In genomic region chrX:134886201-134886600, GRCh38 we compare ENCODE assay signal across 14 cellular contexts. TPM values are rescaled to one million over a fixed set of nuclear protein-coding genes. Genes with fewer than 3 reads are reported as not detected.
DNase-seq lines count a peak whose midpoint lies in the region; TF ChIP-seq lines count a peak whose summit lies in the region.
"Had no signal": no experiment of that assay in that cellular context is flagged by ENCODE, and none has a peak within 500 bp of the region (broad histone marks: within the 10 kb centered on the region; RNA-seq: fewer than 3 reads in every experiment).

No MANE protein-coding gene starts in this region.

- H3K9me3 ChIP-seq in A673 (ENCODE audit: low read depth, low read length, poor library complexity, severe bottlenecking) (no peaks in the 10 kb centered on the region), H9 (ENCODE audit: control insufficient read depth, low read depth, low read length) (no peaks in the 10 kb centered on the region)
- H3K9me3 ChIP-seq: mucosa of descending colon had no signal

- H3K4me1 ChIP-seq in A673 (ENCODE audit: insufficient read depth, low read length, poor library complexity, severe bottlenecking) (no peaks in the 10 kb centered on the region), H9 (ENCODE audit: insufficient read depth, low read length) (no peaks in the 10 kb centered on the region)

- peaks cover 6 to 62% of the 10 kb centered on the region in 2 experiments; a peak in 3 of 5 replicates for H3K9me3 Mint-ChIP-seq in H9
- H3K9me3 Mint-ChIP-seq: activated naive CD4-positive, alpha-beta T cell treated with anti-CD3 and anti-CD28 coated beads for 36 hours had no signal

- H3K27ac ChIP-seq in A673 (ENCODE audit: low read depth, low read length, poor library complexity, severe bottlenecking): no peak overlapping the region
- no peak overlapping the region for H3K27ac ChIP-seq in H9 (ENCODE audit: insufficient read length, low read depth, low read length)

- DNase-seq in A673 (ENCODE audit: low spot score): peak; percentile 33
- DNase-seq in H9: no peak
- DNase-seq in SW 1271 (lab: John Stamatoyannopoulos, UW): peak; percentile 19 to 45
- peak; percentile 25 for DNase-seq in fibroblast of mammary gland (ENCODE audit: low read depth)
- DNase-seq in 8988T: no peak
- no peak for DNase-seq in cardiac septum (ENCODE audit: low spot score)
- DNase-seq in NCI-H524 (lab: John Stamatoyannopoulos, UW): no peak
- no peak for DNase-seq in NCI-H2171 treated with DMSO at 0.1 percent for 48 hours (lab: John Stamatoyannopoulos, UW)
- DNase-seq: activated naive CD4-positive, alpha-beta T cell treated with anti-CD3 and anti-CD28 coated beads for 36 hours; cerebellar nuclear complex; mucosa of descending colon; OCI-M1; T-helper 17 cell had no signal

- CTCF ChIA-PET in A673 (lab: Charles Lee): no interaction called here

- H3K4me2 ChIP-seq in H9 (ENCODE audit: insufficient read depth, insufficient read length, low read length): no peak overlapping the region

- no peak overlapping the region for H3K56ac ChIP-seq in H9 (ENCODE audit: insufficient read length, low read depth, low read length)

- no peak overlapping the region for H3K14ac ChIP-seq in H9 (ENCODE audit: insufficient read depth, low read length)

- H3K23me2 ChIP-seq in H9 (ENCODE audit: insufficient read length, low read depth, low read length, poor library complexity, severe bottlenecking): no peaks in the 10 kb centered on the region

- no peak overlapping the region for H3K18ac ChIP-seq in H9 (ENCODE audit: insufficient read length, low read depth, low read length)

- H2AFZ ChIP-seq in H9 (ENCODE audit: low read length): no peak overlapping the region

- H2BK5ac ChIP-seq in H9 (ENCODE audit: insufficient read length, low read length): no peak overlapping the region

- no TSS peak for BruUV-seq in A673 (replicated peaks; lab: Mats Ljungman, UMichigan)

- no CpG with 5 or more reads among the region's 7 CpGs for WGBS in H9 (ENCODE audit: extremely low coverage, insufficient read length, low lambda C conversion rate)

- peaks cover 0 to 15% (median 8%) of the 10 kb centered on the region in 3 experiments; a peak in 4 of 7 replicates for H3K36me3 Mint-ChIP-seq in H9 (ENCODE audit: insufficient read depth in 1 of 3, low read depth in 3 of 3)

- no peak overlapping the region for H4K91ac ChIP-seq in H9 (ENCODE audit: insufficient read length, low read depth, low read length)

- TF ChIP-seq CTCF in A673 (conservative IDR thresholded peaks at IDR 0.05; ENCODE audit: low read depth, low read length) (no peak), H9 (conservative IDR thresholded peaks at IDR 0.05) (no peak), fibroblast of mammary gland (conservative IDR thresholded peaks at IDR 0.05; ENCODE audit: control insufficient read depth, insufficient read depth, low read depth, low read length) (no peak)

- H3K4ac ChIP-seq in H9 (ENCODE audit: low read depth, low read length): no peak overlapping the region

- H3K79me1 ChIP-seq in H9 (ENCODE audit: insufficient read depth, low read depth, low read length, poor library complexity, severe bottlenecking): no peaks in the 10 kb centered on the region

- H3K79me2 ChIP-seq in H9 (ENCODE audit: insufficient read depth, low read length): no peaks in the 10 kb centered on the region

- H3K4me3 Mint-ChIP-seq in H9: no peak overlapping the region
- H3K4me3 Mint-ChIP-seq: activated naive CD4-positive, alpha-beta T cell treated with anti-CD3 and anti-CD28 coated beads for 36 hours; B cell; T-helper 17 cell had no signal

- no peak overlapping the region for H3K23ac ChIP-seq in H9 (ENCODE audit: insufficient read length, low read depth, low read length)

- H3T11ph ChIP-seq in H9 (ENCODE audit: low read length): no peak overlapping the region

- no peak overlapping the region for H4K8ac ChIP-seq in H9 (replicated peaks; ENCODE audit: insufficient read length, low read depth, low read length)

- H2BK20ac ChIP-seq in H9 (ENCODE audit: low read depth, low read length, poor library complexity, severe bottlenecking): no peak overlapping the region

- H2AK5ac ChIP-seq in H9 (ENCODE audit: insufficient read length, low read length): no peak overlapping the region

- H2BK120ac ChIP-seq in H9 (ENCODE audit: low read depth, low read length, poor library complexity, severe bottlenecking): no peak overlapping the region

- peak overlapping the region; percentile 1 to 60 (median 12); a peak in 4 of 7 replicates for H3K27ac Mint-ChIP-seq in H9
- H3K27ac Mint-ChIP-seq: activated naive CD4-positive, alpha-beta T cell treated with anti-CD3 and anti-CD28 coated beads for 36 hours; B cell; T-helper 17 cell had no signal

- no peak overlapping the region for H2BK15ac ChIP-seq in H9 (ENCODE audit: low read depth, low read length)

- H3K4me3 ChIP-seq in A673 (ENCODE audit: low read depth, low read length, poor library complexity, severe bottlenecking) (no peak overlapping the region), fibroblast of mammary gland (ENCODE audit: control insufficient read depth, low read depth, low read length) (no peak overlapping the region)
- H3K4me3 ChIP-seq: mucosa of descending colon had no signal

- no peak overlapping the region for H4K5ac ChIP-seq in H9 (ENCODE audit: insufficient read length, low read depth, low read length)

- H4K20me1 ChIP-seq in H9 (ENCODE audit: control insufficient read depth, insufficient read depth, insufficient read length): no peaks in the 10 kb centered on the region

- H3K36me3 ChIP-seq in A673 (ENCODE audit: insufficient read depth, low read length, poor library complexity, severe bottlenecking): no peaks in the 10 kb centered on the region

- intact Hi-C loops in A673 (cut with micrococcal nuclease; ENCODE audit: unreplicated experiment) (no loop called here), cardiac septum (cut with DNase I) (no loop called here)

- no peak overlapping the region for H2BK12ac ChIP-seq in H9 (ENCODE audit: insufficient read length, low read depth, low read length)

- peaks cover 7 to 12% of the 10 kb centered on the region in 2 experiments; a peak in 3 of 4 replicates for H3K4me1 Mint-ChIP-seq in H9
- H3K4me1 Mint-ChIP-seq: B cell had no signal

- no peaks in the 10 kb centered on the region for H3K27me3 Mint-ChIP-seq in H9 (ENCODE audit: low read depth)
- H3K27me3 Mint-ChIP-seq: B cell, T-helper 17 cell had no signal

- no peak overlapping the region for H3K9ac ChIP-seq in H9 (ENCODE audit: extremely low read depth, insufficient read length, low read length)

- H3K27me3 ChIP-seq in A673 (replicated peaks; ENCODE audit: insufficient read depth, low read depth, low read length, poor library complexity) (no peaks in the 10 kb centered on the region), H9 (ENCODE audit: insufficient read depth, low read length) (no peaks in the 10 kb centered on the region; the same call in 1 of the 2 replicates)

- POLR2A ChIA-PET in A673 (lab: Charles Lee; ENCODE audit: low non-redundant PET): interaction anchor here (0.6 kb wide), 1 partner anchor 80 kb away, joined by 4 read pairs; no protein-coding TSS in a partner anchor

RNA-seq across cellular contexts. Expression of gene MOSPD1, which starts 28.9 kb away (rescaled TPM):
- total RNA-seq in A673 (2021) (12.7 and 14.1 TPM in 2 replicates), H9 (2021) (20.4 and 20.9 TPM in 2 replicates), cardiac septum (21.3 TPM)

Comparison
In these comparisons a context has a peak if more than half of its experiments do, and no peak if none do; other contexts are left out.
1. DNase-seq: peak in A673 (single experiment), SW 1271 (2 of 2) and fibroblast of mammary gland (single experiment); none in H9 (single experiment), 8988T (single experiment), cardiac septum (single experiment), NCI-H524 (0 of 2) and NCI-H2171 treated with DMSO at 0.1 percent for 48 hours (single experiment).